In genomic region chr13:16008271-16008670, GRCh38 we compare ENCODE assay signal across 2 cellular contexts.
TF ChIP-seq lines count a peak whose summit lies in the region.
"Not testable (repeated sequence)": the region's sequence is repeated elsewhere in the genome, so short reads cannot be mapped to it uniquely, and the experiment has no call there.

No MANE protein-coding gene starts in this region.

TF ChIP-seq in K562, 482 proteins besides CTCF, POLR2A, EP300 and RAD21:
- peak in 1 of 3 experiments; percentile 50; a peak in 1 of 6 replicates for TF ChIP-seq ZBTB11 (CRISPR knock-in tag; IDR thresholded peaks at IDR 0.05)
- 0 out of 2 replicates have a peak, but pooled peaks have one; percentile 18 for TF ChIP-seq ZNF507 (tag; conservative IDR thresholded peaks at IDR 0.05)

TF ChIP-seq in HepG2, 621 proteins besides CTCF, POLR2A, EP300 and RAD21 (continued from another document):
- 0 out of 2 replicates have a peak, but pooled peaks have one; percentile 27 for TF ChIP-seq SOX6 (IDR thresholded peaks at IDR 0.05)
- not testable (repeated sequence) for TF ChIP-seq SOX6 (CRISPR knock-in tag; IDR thresholded peaks at IDR 0.05); SP1 (CRISPR knock-in tag; IDR thresholded peaks at IDR 0.05); ZBTB40 (CRISPR knock-in tag; IDR thresholded peaks at IDR 0.05); NONO (CRISPR knock-in tag; conservative IDR thresholded peaks at IDR 0.05)
- 0 out of 2 replicates have a peak, but pooled peaks have one; percentile 28 for TF ChIP-seq SP1 (IDR thresholded peaks at IDR 0.05)
- TF ChIP-seq ZBTB40 (IDR thresholded peaks at IDR 0.05), result 0 out of 2 replicates have a peak, but pooled peaks have one; percentile 3
- 0 out of 2 replicates have a peak, but pooled peaks have one; percentile 7 for TF ChIP-seq NONO (IDR thresholded peaks at IDR 0.05)
- TF ChIP-seq ATM (IDR thresholded peaks at IDR 0.05; ENCODE audit: borderline replicate concordance), result 0 out of 2 replicates have a peak, but pooled peaks have one; percentile 58
TF ChIP-seq in HepG2: peak in this region for 12; not testable (repeated sequence) for 609.
